Comparison of ENCODE assay signal across 26 cellular contexts in the genomic region with DNA sequence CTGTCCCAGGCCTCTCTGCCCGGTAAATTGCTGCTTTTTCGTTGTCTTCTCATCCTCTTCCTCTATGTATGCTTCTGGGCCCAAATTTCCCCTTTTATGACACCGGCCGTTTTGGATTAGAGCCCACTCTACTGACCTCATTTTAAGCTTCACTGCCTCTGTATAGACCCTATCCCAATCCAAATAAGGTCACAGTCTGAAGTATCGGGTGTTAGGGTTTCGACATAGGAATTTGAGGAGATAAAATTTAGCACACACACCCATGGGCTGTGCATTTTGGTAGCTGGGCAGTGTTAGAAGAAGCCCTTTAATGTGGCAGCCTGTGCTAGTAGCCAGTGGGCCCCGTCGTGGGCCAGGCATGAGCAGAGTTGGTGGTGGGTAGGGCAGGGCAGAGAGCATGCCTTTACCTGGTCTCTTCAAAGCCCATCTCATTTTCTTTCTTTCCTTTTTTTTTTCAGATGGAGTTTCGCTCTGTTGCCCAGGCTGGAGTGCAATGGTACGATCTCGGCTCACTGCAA. TPM values are rescaled to one million over a fixed set of nuclear protein-coding genes. Genes with fewer than 3 reads are reported as not detected.
DNase-seq lines count a peak whose midpoint lies in the region; ATAC-seq and TF ChIP-seq lines count a peak whose summit lies in the region.
"Had no signal": no experiment of that assay in that cellular context is flagged by ENCODE, and none has a peak within 500 bp of the region (broad histone marks: within the 10 kb centered on the region; RNA-seq: fewer than 3 reads in every experiment).

No MANE protein-coding gene starts in this region.

- H3K4me3 Mint-ChIP-seq in neural progenitor cell: no peak overlapping the region
- H3K4me3 Mint-ChIP-seq: stimulated activated memory B cell treated with anti-CD40 and anti-IgM and Interleukin-4, amounts not matched to agents 10 μg/mL and 1 μg/mL and 100 μg/mL, for 72 hours had no signal

- intact Hi-C loops in esophagus squamous epithelium (cut with DNase I): no loop called here

- no peaks in the 10 kb centered on the region for H4K20me1 ChIP-seq in neural progenitor cell (ENCODE audit: low read depth)

- no peaks in the 10 kb centered on the region for H3K36me3 Mint-ChIP-seq in neural progenitor cell
- H3K36me3 Mint-ChIP-seq: stimulated activated memory B cell treated with anti-CD40 and anti-IgM and Interleukin-4, amounts not matched to agents 10 μg/mL and 1 μg/mL and 100 μg/mL, for 72 hours had no signal

- H3K9me3 Mint-ChIP-seq in neural progenitor cell: peaks cover 5% of the 10 kb centered on the region
- H3K9me3 Mint-ChIP-seq: stimulated activated memory B cell treated with anti-CD40 and anti-IgM and Interleukin-4, amounts not matched to agents 10 μg/mL and 1 μg/mL and 100 μg/mL, for 72 hours had no signal

- no peak overlapping the region for H2AFZ ChIP-seq in neural progenitor cell (replicated peaks)

- no peak for TF ChIP-seq POLR2A in esophagus squamous epithelium (IDR thresholded peaks at IDR 0.05)

- no peak overlapping the region for H3K9ac ChIP-seq in neural progenitor cell

- H3K27me3 Mint-ChIP-seq in neural progenitor cell (ENCODE audit: insufficient read depth, low read depth): peaks cover 9% of the 10 kb centered on the region
- H3K27me3 Mint-ChIP-seq: stimulated activated memory B cell treated with anti-CD40 and anti-IgM and Interleukin-4, amounts not matched to agents 10 μg/mL and 1 μg/mL and 100 μg/mL, for 72 hours had no signal

- H3K27ac Mint-ChIP-seq in neural progenitor cell: peak overlapping the region; percentile 54
- H3K27ac Mint-ChIP-seq: stimulated activated memory B cell treated with anti-CD40 and anti-IgM and Interleukin-4, amounts not matched to agents 10 μg/mL and 1 μg/mL and 100 μg/mL, for 72 hours had no signal

- H3K36me3 ChIP-seq in esophagus squamous epithelium (no peaks in the 10 kb centered on the region), neural progenitor cell (no peaks in the 10 kb centered on the region)
- H3K36me3 ChIP-seq: brain microvascular endothelial cell, HAP-1, sigmoid colon had no signal

- H3K4me1 ChIP-seq in esophagus squamous epithelium (peaks cover 7 to 51% (median 14%) of the 10 kb centered on the region in 3 donors), neural progenitor cell (no peaks in the 10 kb centered on the region)
- H3K4me1 ChIP-seq: psoas muscle had no signal

- peak overlapping the region in 3 of 4 donors; percentile 87 to 94 (median 91) for H3K27ac ChIP-seq in esophagus squamous epithelium
- no peak overlapping the region for H3K27ac ChIP-seq in neural progenitor cell
- H3K27ac ChIP-seq: brain microvascular endothelial cell, psoas muscle, sigmoid colon had no signal

- in situ Hi-C loops in G401 (cut with HindIII; ENCODE audit: low sequenced_read_pairs): no loop called here

- no peaks in the 10 kb centered on the region for H3K27me3 ChIP-seq in esophagus squamous epithelium
- H3K27me3 ChIP-seq in neural progenitor cell: no peaks in the 10 kb centered on the region
- H3K27me3 ChIP-seq: brain microvascular endothelial cell, sigmoid colon had no signal

- H3K4me3 ChIP-seq in esophagus squamous epithelium (no peak overlapping the region), neural progenitor cell (no peak overlapping the region)
- H3K4me3 ChIP-seq: HAP-1, lung, psoas muscle, sigmoid colon had no signal

- 77 to 81% methylated on average over 10 of the region's 11 CpGs for WGBS in esophagus squamous epithelium, 2 donors

- peaks cover 40% of the 10 kb centered on the region for H3K4me1 Mint-ChIP-seq in neural progenitor cell

- no peaks in the 10 kb centered on the region for H3K79me2 ChIP-seq in neural progenitor cell (ENCODE audit: low read depth)

- ATAC-seq in HG03439 (IDR thresholded peaks at IDR 0.05; ENCODE audit: unreplicated experiment): no peak
- no peak for ATAC-seq in stimulated activated naive CD8-positive, alpha-beta T cell treated with anti-CD3 and anti-CD28 coated beads, Interleukin-15, Interleukin-2, amounts not matched to agents 100 U/mL and 50 U/mL, for 24 hours
- ATAC-seq: psoas muscle; SK-N-SH treated with all-trans-retinoic acid at 6 μM for 48 hours; stimulated activated memory B cell treated with anti-CD40 and anti-IgM and Interleukin-4, amounts not matched to agents 10 μg/mL and 1 μg/mL and 100 μg/mL, for 72 hours had no signal

- DNase-seq in CD1c-positive myeloid dendritic cell (ENCODE audit: extremely low spot score) (peak; percentile 29), NCI-H2029 treated with DMSO at 0.1 percent for 48 hours (lab: John Stamatoyannopoulos, UW) (peak; percentile 35), esophagus squamous epithelium (lab: John Stamatoyannopoulos, UW) (no peak), neural progenitor cell (ENCODE audit: low spot score) (no peak), G401 (ENCODE audit: low spot score) (no peak)
- no peak for DNase-seq in activated CD4-positive, CD25-positive, alpha-beta regulatory T cell treated with anti-CD3 and anti-CD28 coated beads, Interleukin-2, amount 50 U/mL, for 72 hours
- DNase-seq in stimulated activated naive CD8-positive, alpha-beta T cell treated with anti-CD3 and anti-CD28 coated beads, Interleukin-15, Interleukin-2, amounts not matched to agents 100 U/mL and 50 U/mL, for 24 hours: no peak
- DNase-seq: activated CD4-positive, alpha-beta T cell treated with anti-CD3 and anti-CD28 coated beads for 48 hours; activated naive CD4-positive, alpha-beta T cell treated with Interleukin-2 at 50 U/mL for 16 hours; AML-193; brain microvascular endothelial cell; DMS53; GDM1; head of caudate nucleus; Kasumi-1; NCI-H1436; NCI-H2107; NCI-H446; psoas muscle; sigmoid colon; stimulated activated CD4-positive, alpha-beta T cell treated with anti-CD3 and anti-CD28 coated beads, Interleukin-4, amount 100 ng/mL, for 4 hours had no signal

- H3K9me3 ChIP-seq in esophagus squamous epithelium (no peaks in the 10 kb centered on the region), neural progenitor cell (ENCODE audit: low read depth) (no peaks in the 10 kb centered on the region)
- H3K9me3 ChIP-seq: HAP-1, psoas muscle, sigmoid colon had no signal

- no peak overlapping the region for H3K4me2 ChIP-seq in neural progenitor cell

- H3F3A ChIP-seq in neural progenitor cell (ENCODE audit: low read depth): no peaks in the 10 kb centered on the region

- TF ChIP-seq CTCF in esophagus squamous epithelium (IDR thresholded peaks at IDR 0.05) (no peak), neural progenitor cell (IDR thresholded peaks at IDR 0.05) (no peak)

RNA-seq across cellular contexts. Expression of a gene that starts 27.9 kb away (rescaled TPM):
- total RNA-seq in esophagus squamous epithelium (100 to 1,000 TPM; 208 to 339 (median 285) TPM), neural progenitor cell (ENCODE audit: low replicate concordance) (52.0 and 61.4 TPM in 2 replicates)
- total RNA-seq in G401 (2014; rRNA removed; shearing (Covaris generic)): 206 and 261 TPM in 2 replicates

Comparison
In these comparisons a context has a peak if more than half of its experiments do, and no peak if none do; other contexts are left out.
1. DNase-seq: peak in CD1c-positive myeloid dendritic cell (single experiment) and NCI-H2029 treated with DMSO at 0.1 percent for 48 hours (single experiment); none in esophagus squamous epithelium (single experiment), neural progenitor cell (single experiment), activated CD4-positive, CD25-positive, alpha-beta regulatory T cell treated with anti-CD3 and anti-CD28 coated beads, Interleukin-2, amount 50 U/mL, for 72 hours (single experiment), stimulated activated naive CD8-positive, alpha-beta T cell treated with anti-CD3 and anti-CD28 coated beads, Interleukin-15, Interleukin-2, amounts not matched to agents 100 U/mL and 50 U/mL, for 24 hours (single experiment) and G401 (single experiment).